In genomic region chr1:23526329-23527041, GRCh38 we compare ENCODE assay signal across 15 cellular contexts. TPM values are rescaled to one million over a fixed set of nuclear protein-coding genes. Genes with fewer than 3 reads are reported as not detected.
DNase-seq lines count a peak whose midpoint lies in the region; ATAC-seq and TF ChIP-seq lines count a peak whose summit lies in the region.
"Had no signal": no experiment of that assay in that cellular context is flagged by ENCODE, and none has a peak within 500 bp of the region (broad histone marks: within the 10 kb centered on the region; RNA-seq: fewer than 3 reads in every experiment).

No MANE protein-coding gene starts in this region.

- H3T11ph ChIP-seq in H9 (ENCODE audit: low read length): no peak overlapping the region

- H3K23ac ChIP-seq in neuronal stem cell (ENCODE audit: low read depth, low read length, poor library complexity): no peak overlapping the region
- no peak overlapping the region for H3K23ac ChIP-seq in H9 (ENCODE audit: insufficient read length, low read depth, low read length)

- H3K4me3 ChIP-seq in neuronal stem cell (ENCODE audit: low read length in 2 of 2): no peak overlapping the region
- H3K4me3 ChIP-seq: A549, thyroid gland had no signal

- POLR2A ChIA-PET in activated CD4-positive, alpha-beta T cell treated with anti-CD3 and anti-CD28 coated beads for 36 hours (lab: Charles Lee): interaction anchor here (0.6 to 0.8 kb wide), 4 partner anchors 12 to 75 kb away, joined by 3 to 7 read pairs (median 4); no protein-coding TSS in a partner anchor
- POLR2A ChIA-PET in HEK293T (lab: Yijun Ruan, JAX): interaction anchor here (1.6 to 2.6 kb wide), 2 partner anchors 19 to 32 kb away, joined by 4 to 10 read pairs; no protein-coding TSS in a partner anchor

- H3K9me3 ChIP-seq in neuronal stem cell (replicated peaks in 1 of 2; ENCODE audit: control insufficient read depth in 2 of 2, insufficient read depth in 1 of 2, low read depth in 1 of 2, low read length in 2 of 2) (no peaks in the 10 kb centered on the region), H9 (ENCODE audit: control insufficient read depth, low read depth, low read length) (no peaks in the 10 kb centered on the region)
- H3K9me3 ChIP-seq: A549, thyroid gland had no signal

- H2BK12ac ChIP-seq in neuronal stem cell (ENCODE audit: low read length) (no peak overlapping the region), H9 (ENCODE audit: insufficient read length, low read depth, low read length) (no peak overlapping the region)

- H3K4me2 ChIP-seq in neuronal stem cell (ENCODE audit: insufficient read depth, low read length, poor library complexity, severe bottlenecking) (no peak overlapping the region), H9 (ENCODE audit: insufficient read depth, insufficient read length, low read length) (no peak overlapping the region)
- H3K4me2 ChIP-seq: A549 had no signal

- H2BK120ac ChIP-seq in neuronal stem cell (ENCODE audit: low read depth, low read length) (no peak overlapping the region), H9 (ENCODE audit: low read depth, low read length, poor library complexity, severe bottlenecking) (no peak overlapping the region)

- no peak overlapping the region for H4K5ac ChIP-seq in H9 (ENCODE audit: insufficient read length, low read depth, low read length)

- peak overlapping the region; percentile 29 for H3K4me3 Mint-ChIP-seq in activated CD4-positive, alpha-beta T cell treated with anti-CD3 and anti-CD28 coated beads for 36 hours
- H3K4me3 Mint-ChIP-seq in dendritic cell treated with granulocyte-macrophage colony-stimulating factor and Interleukin-4, amounts not matched to agents 40 ng/mL and 50 ng/mL, for 4 days: no peak overlapping the region
- H3K4me3 Mint-ChIP-seq in H9: peak overlapping the region in 1 of 2 experiments; percentile 5; a peak in 1 of 5 replicates

- no peak for TF ChIP-seq CTCF in H9 (conservative IDR thresholded peaks at IDR 0.05)

- H2BK15ac ChIP-seq in neuronal stem cell (ENCODE audit: low read length): no peak overlapping the region
- H2BK15ac ChIP-seq in H9 (ENCODE audit: low read depth, low read length): no peak overlapping the region

- peaks cover 48% of the 10 kb centered on the region for H3K36me3 Mint-ChIP-seq in activated CD4-positive, alpha-beta T cell treated with anti-CD3 and anti-CD28 coated beads for 36 hours (ENCODE audit: low read depth)
- peaks cover 10% of the 10 kb centered on the region for H3K36me3 Mint-ChIP-seq in dendritic cell treated with granulocyte-macrophage colony-stimulating factor and Interleukin-4, amounts not matched to agents 40 ng/mL and 50 ng/mL, for 4 days (ENCODE audit: low read depth)
- H3K36me3 Mint-ChIP-seq in H9 (ENCODE audit: insufficient read depth in 1 of 3, low read depth in 3 of 3): peaks cover 5 to 10% (median 5%) of the 10 kb centered on the region in 3 experiments; a peak in 5 of 7 replicates

- peak overlapping the region; percentile 55 for H3K27ac Mint-ChIP-seq in activated CD4-positive, alpha-beta T cell treated with anti-CD3 and anti-CD28 coated beads for 36 hours
- peak overlapping the region; percentile 97 for H3K27ac Mint-ChIP-seq in dendritic cell treated with granulocyte-macrophage colony-stimulating factor and Interleukin-4, amounts not matched to agents 40 ng/mL and 50 ng/mL, for 4 days
- H3K27ac Mint-ChIP-seq in H9: no peak overlapping the region

- no peaks in the 10 kb centered on the region for H3K79me2 ChIP-seq in H9 (ENCODE audit: insufficient read depth, low read length)
- H3K79me2 ChIP-seq: parathyroid adenoma had no signal

- no peak overlapping the region for H3K9ac ChIP-seq in neuronal stem cell (ENCODE audit: low read depth, low read length, poor library complexity)
- H3K9ac ChIP-seq in H9 (ENCODE audit: extremely low read depth, insufficient read length, low read length): no peak overlapping the region
- H3K9ac ChIP-seq: parathyroid adenoma had no signal

- peaks cover 68% of the 10 kb centered on the region for H3K4me1 Mint-ChIP-seq in activated CD4-positive, alpha-beta T cell treated with anti-CD3 and anti-CD28 coated beads for 36 hours
- peaks cover 79% of the 10 kb centered on the region for H3K4me1 Mint-ChIP-seq in dendritic cell treated with granulocyte-macrophage colony-stimulating factor and Interleukin-4, amounts not matched to agents 40 ng/mL and 50 ng/mL, for 4 days (ENCODE audit: low read depth)
- H3K4me1 Mint-ChIP-seq in H9: peaks cover 20 to 37% of the 10 kb centered on the region in 2 experiments

- peaks cover 3% of the 10 kb centered on the region for H4K20me1 ChIP-seq in H9 (ENCODE audit: control insufficient read depth, insufficient read depth, insufficient read length)

- H4K91ac ChIP-seq in neuronal stem cell (ENCODE audit: low read depth, low read length, poor library complexity) (no peak overlapping the region), H9 (ENCODE audit: insufficient read length, low read depth, low read length) (no peak overlapping the region)

- no peaks in the 10 kb centered on the region for H3K27me3 ChIP-seq in neuronal stem cell (ENCODE audit: control insufficient read depth in 3 of 3, insufficient read depth in 3 of 3, low read depth in 1 of 3, low read length in 3 of 3)
- H3K27me3 ChIP-seq in H9 (ENCODE audit: insufficient read depth, low read length): peaks cover 4% of the 10 kb centered on the region; the same call in 1 of the 2 replicates
- H3K27me3 ChIP-seq: thyroid gland had no signal

- CTCF ChIA-PET in activated CD4-positive, alpha-beta T cell treated with anti-CD3 and anti-CD28 coated beads for 36 hours (lab: Charles Lee): interaction anchor here (0.6 to 6.6 kb wide), 7 partner anchors 14 to 272 kb away, joined by 3 to 67 read pairs (median 6); no protein-coding TSS in a partner anchor
- CTCF ChIA-PET in HEK293T (lab: Yijun Ruan, JAX): interaction anchor here (2.7 kb wide), 1 partner anchor 29 kb away, joined by 12 read pairs; no protein-coding TSS in a partner anchor

- no peaks in the 10 kb centered on the region for H3K9me3 Mint-ChIP-seq in activated CD4-positive, alpha-beta T cell treated with anti-CD3 and anti-CD28 coated beads for 36 hours (ENCODE audit: low read depth)
- H3K9me3 Mint-ChIP-seq in dendritic cell treated with granulocyte-macrophage colony-stimulating factor and Interleukin-4, amounts not matched to agents 40 ng/mL and 50 ng/mL, for 4 days: no peaks in the 10 kb centered on the region
- no peaks in the 10 kb centered on the region for H3K9me3 Mint-ChIP-seq in H9

- H2BK20ac ChIP-seq in H9 (ENCODE audit: low read depth, low read length, poor library complexity, severe bottlenecking): no peak overlapping the region

- no peak for ATAC-seq in activated CD4-positive, alpha-beta T cell treated with anti-CD3 and anti-CD28 coated beads for 36 hours
- ATAC-seq: A549 had no signal

- H3K56ac ChIP-seq in H9 (ENCODE audit: insufficient read length, low read depth, low read length): no peak overlapping the region

- no peaks in the 10 kb centered on the region for H3K27me3 Mint-ChIP-seq in activated CD4-positive, alpha-beta T cell treated with anti-CD3 and anti-CD28 coated beads for 36 hours
- H3K27me3 Mint-ChIP-seq in dendritic cell treated with granulocyte-macrophage colony-stimulating factor and Interleukin-4, amounts not matched to agents 40 ng/mL and 50 ng/mL, for 4 days: no peaks in the 10 kb centered on the region
- H3K27me3 Mint-ChIP-seq in H9 (ENCODE audit: low read depth): peaks cover 26% of the 10 kb centered on the region

- no peak overlapping the region for H3K14ac ChIP-seq in neuronal stem cell (ENCODE audit: low read length)
- H3K14ac ChIP-seq in H9 (ENCODE audit: insufficient read depth, low read length): no peak overlapping the region

- H3K36me3 ChIP-seq in neuronal stem cell (replicated peaks in 1 of 2; ENCODE audit: control insufficient read depth in 2 of 2, insufficient read depth in 2 of 2, low read length in 2 of 2): peaks cover 7 to 45% of the 10 kb centered on the region in 2 donors
- H3K36me3 ChIP-seq: thyroid gland had no signal

- no peak for DNase-seq in activated CD4-positive, alpha-beta T cell treated with anti-CD3 and anti-CD28 coated beads for 36 hours
- DNase-seq in activated CD4-positive, alpha-beta T cell treated with anti-CD3 and anti-CD28 coated beads, Interleukin-2, amount 50 U/mL, for 48 hours: no peak
- DNase-seq in NAMALWA (ENCODE audit: low spot score): peak; percentile 64
- no peak for DNase-seq in neuronal stem cell (ENCODE audit: low spot score)
- DNase-seq in H9: no peak
- no peak for DNase-seq in HEK293T (ENCODE audit: extremely low spot score)
- DNase-seq in SHP77 treated with DMSO at 0.1 percent for 48 hours (lab: John Stamatoyannopoulos, UW): no peak
- DNase-seq: DMS153; NCI-H1092 treated with DMSO at 0.1 percent for 48 hours; NCI-H226; stimulated activated CD4-positive, alpha-beta T cell treated with anti-CD3 and anti-CD28 coated beads, Interleukin-12 subunit alpha, Interleukin-12 subunit beta, amount 100 ng/mL, for 4 hours; thyroid gland had no signal

- no CpG with 5 or more reads among the region's 8 CpGs for WGBS in neuronal stem cell (ENCODE audit: extremely low coverage in 2 of 2, insufficient read length in 2 of 2, insufficient replicate concordance in 1 of 2), 2 donors
- no CpG with 5 or more reads among the region's 8 CpGs for WGBS in H9 (ENCODE audit: extremely low coverage, insufficient read length, low lambda C conversion rate)

- peak overlapping the region; percentile 3 for H2AK5ac ChIP-seq in neuronal stem cell (ENCODE audit: low read depth, low read length)
- H2AK5ac ChIP-seq in H9 (ENCODE audit: insufficient read length, low read length): no peak overlapping the region

- peaks cover 3% of the 10 kb centered on the region for H3K23me2 ChIP-seq in H9 (ENCODE audit: insufficient read length, low read depth, low read length, poor library complexity, severe bottlenecking)

- H3K79me1 ChIP-seq in neuronal stem cell (ENCODE audit: low read depth, low read length) (peaks cover 2% of the 10 kb centered on the region), H9 (ENCODE audit: insufficient read depth, low read depth, low read length, poor library complexity, severe bottlenecking) (no peaks in the 10 kb centered on the region)

- H3K27ac ChIP-seq in neuronal stem cell (replicated peaks; ENCODE audit: low read length) (no peak overlapping the region), H9 (ENCODE audit: insufficient read length, low read depth, low read length) (no peak overlapping the region)
- H3K27ac ChIP-seq: parathyroid adenoma, thyroid gland had no signal

- H4K8ac ChIP-seq in neuronal stem cell (ENCODE audit: low read depth, low read length) (no peak overlapping the region), H9 (replicated peaks; ENCODE audit: insufficient read length, low read depth, low read length) (no peak overlapping the region)

- H3K4ac ChIP-seq in neuronal stem cell (ENCODE audit: low read length) (no peak overlapping the region), H9 (ENCODE audit: low read depth, low read length) (no peak overlapping the region)

- peaks cover 26 to 29% of the 10 kb centered on the region in 2 donors for H3K4me1 ChIP-seq in neuronal stem cell (ENCODE audit: control insufficient read depth in 2 of 2, insufficient read depth in 1 of 2, low read depth in 1 of 2, low read length in 2 of 2)
- H3K4me1 ChIP-seq in H9 (ENCODE audit: insufficient read depth, low read length): 0 out of 2 replicates have a peak, but pooled peaks cover under 1% of the 10 kb centered on the region
- H3K4me1 ChIP-seq: parathyroid adenoma had no signal

- H3K18ac ChIP-seq in neuronal stem cell (ENCODE audit: low read length) (no peak overlapping the region), H9 (ENCODE audit: insufficient read length, low read depth, low read length) (no peak overlapping the region)

- H2BK5ac ChIP-seq in neuronal stem cell (ENCODE audit: low read length): no peak overlapping the region
- H2BK5ac ChIP-seq in H9 (ENCODE audit: insufficient read length, low read length): no peak overlapping the region

- H2AFZ ChIP-seq in neuronal stem cell (ENCODE audit: low read length) (no peak overlapping the region), H9 (ENCODE audit: low read length) (no peak overlapping the region)
- H2AFZ ChIP-seq: parathyroid adenoma had no signal

- intact Hi-C loops in activated CD4-positive, alpha-beta T cell treated with anti-CD3 and anti-CD28 coated beads for 36 hours (cut with DNase I, micrococcal nuclease): no loop called here
- intact Hi-C loops in dendritic cell treated with granulocyte-macrophage colony-stimulating factor and Interleukin-4, amounts not matched to agents 40 ng/mL and 50 ng/mL, for 4 days (cut with micrococcal nuclease): no loop called here

RNA-seq across cellular contexts. Expression of gene E2F2, which starts 4.5 kb away (rescaled TPM):
- 10 to 100 TPM; 25.0 to 32.0 TPM for total RNA-seq in activated CD4-positive, alpha-beta T cell treated with anti-CD3 and anti-CD28 coated beads for 36 hours
- polyA plus RNA-seq in neuronal stem cell (2013, experiment 1 of 2): 3.8 TPM
- polyA plus RNA-seq in neuronal stem cell (2013, experiment 2 of 2): 4.4 TPM
- 5.1 TPM in 2 replicates for total RNA-seq in H9 (2021)

RNA-seq across cellular contexts. Expression of gene ID3, which starts 32.8 kb away (rescaled TPM):
- total RNA-seq in activated CD4-positive, alpha-beta T cell treated with anti-CD3 and anti-CD28 coated beads for 36 hours: 10 to 100 TPM; 42.6 to 43.9 TPM
- polyA plus RNA-seq in neuronal stem cell (2013, experiment 1 of 2): 99.9 TPM
- polyA plus RNA-seq in neuronal stem cell (2013, experiment 2 of 2): 99.2 TPM
- 113 and 119 TPM in 2 replicates for total RNA-seq in H9 (2021)

RNA-seq across cellular contexts. Expression of gene ASAP3, which starts 42.5 kb away (rescaled TPM):
- under 1 TPM; 0.37 to 0.57 TPM for total RNA-seq in activated CD4-positive, alpha-beta T cell treated with anti-CD3 and anti-CD28 coated beads for 36 hours
- polyA plus RNA-seq in neuronal stem cell (2013, experiment 1 of 2): 8.9 TPM
- 8.0 TPM for polyA plus RNA-seq in neuronal stem cell (2013, experiment 2 of 2)
- 25.9 and 26.7 TPM in 2 replicates for total RNA-seq in H9 (2021)

Comparison
In these comparisons a context has a peak if more than half of its experiments do, and no peak if none do; other contexts are left out.
1. H3K27ac Mint-ChIP-seq: peak in activated CD4-positive, alpha-beta T cell treated with anti-CD3 and anti-CD28 coated beads for 36 hours (single experiment) and dendritic cell treated with granulocyte-macrophage colony-stimulating factor and Interleukin-4, amounts not matched to agents 40 ng/mL and 50 ng/mL, for 4 days (single experiment); none in H9 (0 of 3).
2. RNA of gene ASAP3, which starts 42.5 kb away (total RNA-seq): 25.9 to 26.7 TPM in H9; 0.37 to 0.57 TPM in activated CD4-positive, alpha-beta T cell treated with anti-CD3 and anti-CD28 coated beads for 36 hours; every median in the first group is over 10 times any median in the second.